In the genomic region with DNA sequence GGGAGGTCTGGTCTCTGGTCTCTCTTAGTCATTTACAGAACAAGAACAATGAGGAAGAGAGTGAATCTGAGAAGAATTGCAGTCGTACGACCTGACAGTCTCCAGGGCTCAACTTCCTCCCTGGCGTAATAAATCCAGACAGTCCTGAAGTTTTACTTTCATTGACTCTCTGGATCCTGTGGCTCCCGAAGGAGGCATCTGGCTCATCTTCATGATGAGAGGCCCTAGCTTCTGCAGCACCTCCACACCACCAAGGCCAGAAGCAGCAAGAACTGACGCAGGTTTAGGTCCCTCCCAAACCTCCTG, we compare ENCODE assay signal across 2 cellular contexts.
TF ChIP-seq lines count a peak whose summit lies in the region.

No MANE protein-coding gene starts in this region.

TF ChIP-seq in IMR-90, 13 proteins besides CTCF, POLR2A, EP300 and RAD21:
- TF ChIP-seq MAFK (IDR thresholded peaks at IDR 0.05; ENCODE audit: low read depth, low read length) (no peak), USF2 (IDR thresholded peaks at IDR 0.05; ENCODE audit: low read depth, low read length) (no peak), BHLHE40 (IDR thresholded peaks at IDR 0.05; ENCODE audit: low read depth, low read length) (no peak), SMC3 (IDR thresholded peaks at IDR 0.05; ENCODE audit: low read depth, low read length) (no peak), CEBPB (IDR thresholded peaks at IDR 0.05; ENCODE audit: low read depth, low read length) (no peak), MXI1 (IDR thresholded peaks at IDR 0.05; ENCODE audit: borderline replicate concordance, low read depth, low read length) (no peak), RCOR1 (IDR thresholded peaks at IDR 0.05; ENCODE audit: insufficient replicate concordance, low read length) (no peak), FOS (IDR thresholded peaks at IDR 0.05; ENCODE audit: low read depth, low read length) (no peak), RFX5 (IDR thresholded peaks at IDR 0.05; ENCODE audit: low read depth, low read length) (no peak), CHD1 (IDR thresholded peaks at IDR 0.05; ENCODE audit: low read depth, low read length) (no peak), NFE2L2 (IDR thresholded peaks at IDR 0.05; ENCODE audit: low read depth, low read length) (no peak)
TF ChIP-seq in IMR-90: peak in this region for 0.

TF ChIP-seq in WTC11, 78 proteins besides CTCF, POLR2A, EP300 and RAD21:
- TF ChIP-seq TEAD1 (CRISPR knock-in tag; IDR thresholded peaks at IDR 0.05) (no peak), FOXP4 (CRISPR knock-in tag; IDR thresholded peaks at IDR 0.05) (no peak), ATF6 (CRISPR knock-in tag; IDR thresholded peaks at IDR 0.05) (no peak), ZNF219 (CRISPR knock-in tag; IDR thresholded peaks at IDR 0.05; ENCODE audit: borderline replicate concordance) (no peak), ZNF281 (CRISPR knock-in tag; IDR thresholded peaks at IDR 0.05) (no peak), JAZF1 (CRISPR knock-in tag; IDR thresholded peaks at IDR 0.05) (no peak), PRRX2 (CRISPR knock-in tag; IDR thresholded peaks at IDR 0.05) (no peak), ZNF232 (CRISPR knock-in tag; IDR thresholded peaks at IDR 0.05) (no peak), ELF4 (CRISPR knock-in tag; IDR thresholded peaks at IDR 0.05; ENCODE audit: low read depth) (no peak), NR1H2 (CRISPR knock-in tag; IDR thresholded peaks at IDR 0.05) (no peak), ATF2 (CRISPR knock-in tag; IDR thresholded peaks at IDR 0.05; ENCODE audit: borderline replicate concordance, low read depth) (no peak), TEAD4 (CRISPR knock-in tag; IDR thresholded peaks at IDR 0.05) (no peak)
- TF ChIP-seq, protein P1, sequence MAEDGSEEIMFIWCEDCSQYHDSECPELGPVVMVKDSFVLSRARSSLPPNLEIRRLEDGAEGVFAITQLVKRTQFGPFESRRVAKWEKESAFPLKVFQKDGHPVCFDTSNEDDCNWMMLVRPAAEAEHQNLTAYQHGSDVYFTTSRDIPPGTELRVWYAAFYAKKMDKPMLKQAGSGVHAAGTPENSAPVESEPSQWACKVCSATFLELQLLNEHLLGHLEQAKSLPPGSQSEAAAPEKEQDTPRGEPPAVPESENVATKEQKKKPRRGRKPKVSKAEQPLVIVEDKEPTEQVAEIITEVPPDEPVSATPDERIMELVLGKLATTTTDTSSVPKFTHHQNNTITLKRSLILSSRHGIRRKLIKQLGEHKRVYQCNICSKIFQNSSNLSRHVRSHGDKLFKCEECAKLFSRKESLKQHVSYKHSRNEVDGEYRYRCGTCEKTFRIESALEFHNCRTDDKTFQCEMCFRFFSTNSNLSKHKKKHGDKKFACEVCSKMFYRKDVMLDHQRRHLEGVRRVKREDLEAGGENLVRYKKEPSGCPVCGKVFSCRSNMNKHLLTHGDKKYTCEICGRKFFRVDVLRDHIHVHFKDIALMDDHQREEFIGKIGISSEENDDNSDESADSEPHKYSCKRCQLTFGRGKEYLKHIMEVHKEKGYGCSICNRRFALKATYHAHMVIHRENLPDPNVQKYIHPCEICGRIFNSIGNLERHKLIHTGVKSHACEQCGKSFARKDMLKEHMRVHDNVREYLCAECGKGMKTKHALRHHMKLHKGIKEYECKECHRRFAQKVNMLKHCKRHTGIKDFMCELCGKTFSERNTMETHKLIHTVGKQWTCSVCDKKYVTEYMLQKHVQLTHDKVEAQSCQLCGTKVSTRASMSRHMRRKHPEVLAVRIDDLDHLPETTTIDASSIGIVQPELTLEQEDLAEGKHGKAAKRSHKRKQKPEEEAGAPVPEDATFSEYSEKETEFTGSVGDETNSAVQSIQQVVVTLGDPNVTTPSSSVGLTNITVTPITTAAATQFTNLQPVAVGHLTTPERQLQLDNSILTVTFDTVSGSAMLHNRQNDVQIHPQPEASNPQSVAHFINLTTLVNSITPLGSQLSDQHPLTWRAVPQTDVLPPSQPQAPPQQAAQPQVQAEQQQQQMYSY (CRISPR knock-in tag; IDR thresholded peaks at IDR 0.05), result no peak
- TF ChIP-seq, protein P2, sequence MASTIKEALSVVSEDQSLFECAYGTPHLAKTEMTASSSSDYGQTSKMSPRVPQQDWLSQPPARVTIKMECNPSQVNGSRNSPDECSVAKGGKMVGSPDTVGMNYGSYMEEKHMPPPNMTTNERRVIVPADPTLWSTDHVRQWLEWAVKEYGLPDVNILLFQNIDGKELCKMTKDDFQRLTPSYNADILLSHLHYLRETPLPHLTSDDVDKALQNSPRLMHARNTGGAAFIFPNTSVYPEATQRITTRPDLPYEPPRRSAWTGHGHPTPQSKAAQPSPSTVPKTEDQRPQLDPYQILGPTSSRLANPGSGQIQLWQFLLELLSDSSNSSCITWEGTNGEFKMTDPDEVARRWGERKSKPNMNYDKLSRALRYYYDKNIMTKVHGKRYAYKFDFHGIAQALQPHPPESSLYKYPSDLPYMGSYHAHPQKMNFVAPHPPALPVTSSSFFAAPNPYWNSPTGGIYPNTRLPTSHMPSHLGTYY (CRISPR knock-in tag; IDR thresholded peaks at IDR 0.05), result no peak
- TF ChIP-seq, protein P3, sequence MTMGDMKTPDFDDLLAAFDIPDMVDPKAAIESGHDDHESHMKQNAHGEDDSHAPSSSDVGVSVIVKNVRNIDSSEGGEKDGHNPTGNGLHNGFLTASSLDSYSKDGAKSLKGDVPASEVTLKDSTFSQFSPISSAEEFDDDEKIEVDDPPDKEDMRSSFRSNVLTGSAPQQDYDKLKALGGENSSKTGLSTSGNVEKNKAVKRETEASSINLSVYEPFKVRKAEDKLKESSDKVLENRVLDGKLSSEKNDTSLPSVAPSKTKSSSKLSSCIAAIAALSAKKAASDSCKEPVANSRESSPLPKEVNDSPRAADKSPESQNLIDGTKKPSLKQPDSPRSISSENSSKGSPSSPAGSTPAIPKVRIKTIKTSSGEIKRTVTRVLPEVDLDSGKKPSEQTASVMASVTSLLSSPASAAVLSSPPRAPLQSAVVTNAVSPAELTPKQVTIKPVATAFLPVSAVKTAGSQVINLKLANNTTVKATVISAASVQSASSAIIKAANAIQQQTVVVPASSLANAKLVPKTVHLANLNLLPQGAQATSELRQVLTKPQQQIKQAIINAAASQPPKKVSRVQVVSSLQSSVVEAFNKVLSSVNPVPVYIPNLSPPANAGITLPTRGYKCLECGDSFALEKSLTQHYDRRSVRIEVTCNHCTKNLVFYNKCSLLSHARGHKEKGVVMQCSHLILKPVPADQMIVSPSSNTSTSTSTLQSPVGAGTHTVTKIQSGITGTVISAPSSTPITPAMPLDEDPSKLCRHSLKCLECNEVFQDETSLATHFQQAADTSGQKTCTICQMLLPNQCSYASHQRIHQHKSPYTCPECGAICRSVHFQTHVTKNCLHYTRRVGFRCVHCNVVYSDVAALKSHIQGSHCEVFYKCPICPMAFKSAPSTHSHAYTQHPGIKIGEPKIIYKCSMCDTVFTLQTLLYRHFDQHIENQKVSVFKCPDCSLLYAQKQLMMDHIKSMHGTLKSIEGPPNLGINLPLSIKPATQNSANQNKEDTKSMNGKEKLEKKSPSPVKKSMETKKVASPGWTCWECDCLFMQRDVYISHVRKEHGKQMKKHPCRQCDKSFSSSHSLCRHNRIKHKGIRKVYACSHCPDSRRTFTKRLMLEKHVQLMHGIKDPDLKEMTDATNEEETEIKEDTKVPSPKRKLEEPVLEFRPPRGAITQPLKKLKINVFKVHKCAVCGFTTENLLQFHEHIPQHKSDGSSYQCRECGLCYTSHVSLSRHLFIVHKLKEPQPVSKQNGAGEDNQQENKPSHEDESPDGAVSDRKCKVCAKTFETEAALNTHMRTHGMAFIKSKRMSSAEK (CRISPR knock-in tag; IDR thresholded peaks at IDR 0.05; ENCODE audit: borderline replicate concordance), result no peak
